In the genomic region with DNA sequence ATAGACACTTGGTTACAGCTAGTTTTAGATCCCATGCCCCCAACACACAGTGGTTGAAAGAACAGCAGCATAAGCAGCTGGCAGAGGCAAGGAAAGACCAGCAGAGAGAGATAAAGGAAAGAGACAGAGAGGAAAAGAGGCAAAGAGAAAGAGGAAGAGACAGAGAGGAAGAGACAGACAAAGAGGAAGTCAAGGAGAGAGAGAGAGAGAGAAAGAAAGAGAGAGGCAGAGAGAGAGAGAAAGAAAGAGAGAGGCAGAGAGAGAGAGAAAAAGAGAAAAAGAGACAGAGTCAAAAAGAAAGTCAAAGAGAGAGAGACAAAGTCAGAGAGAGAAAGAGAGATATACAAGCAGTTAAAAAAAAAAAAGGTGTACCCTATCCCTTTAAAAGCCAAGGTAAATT, we compare ENCODE assay signal across 7 cellular contexts. TPM values are rescaled to one million over a fixed set of nuclear protein-coding genes. Genes with fewer than 3 reads are reported as not detected.
DNase-seq lines count a peak whose midpoint lies in the region; ATAC-seq, FAIRE-seq and TF ChIP-seq lines count a peak whose summit lies in the region.
"Not testable (repeated sequence)": the region's sequence is repeated elsewhere in the genome, so short reads cannot be mapped to it uniquely, and the experiment has no call there.

No MANE protein-coding gene starts in this region.

- intact Hi-C loops in CD14-positive monocyte (cut with micrococcal nuclease); activated T-helper 1 cell treated with anti-CD3 and anti-CD28 coated beads, Interleukin-12 subunit alpha, Interleukin-12 subunit beta, Interleukin-2, Interleukin-4 antibody, amounts not matched to agents 30 ng/mL and 10 ng/mL and 1 ng/mL, durations not matched to agents 14 hours and 24 hours and 36 hours (cut with micrococcal nuclease); K562 (cut with micrococcal nuclease); dendritic cell treated with granulocyte-macrophage colony-stimulating factor and Interleukin-4, amounts not matched to agents 40 ng/mL and 50 ng/mL, for 4 days (cut with micrococcal nuclease): not testable (repeated sequence)

- not testable (repeated sequence) for TF ChIP-seq RAD21 in K562 (CRISPR knock-in tag; conservative IDR thresholded peaks at IDR 0.05 in 1 of 2, IDR thresholded peaks at IDR 0.05 in 1 of 2)

- ATAC-seq in WTC11; K562; naive B cell (ENCODE audit: low read depth in 2 of 2): not testable (repeated sequence)

- not testable (repeated sequence) for H3K4me2 ChIP-seq in K562 (ENCODE audit: insufficient read depth, low read length)

- not testable (repeated sequence) for H3K27me3 ChIP-seq in K562 (ENCODE audit: control insufficient read depth in 2 of 2, insufficient read depth in 2 of 2, low read length in 2 of 2)

- not testable (repeated sequence) for H2AFZ ChIP-seq in K562 (ENCODE audit: low read depth, low read length)

- H3K9me3 ChIP-seq in HEK293 (ENCODE audit: control insufficient read depth, insufficient read depth, low read depth, low read length); K562 (replicated peaks; ENCODE audit: control insufficient read depth, insufficient read depth, low read depth, low read length): not testable (repeated sequence)

- H3K4me1 ChIP-seq in HEK293 (ENCODE audit: control insufficient read depth, insufficient read depth, low read length); K562 (replicated peaks in 1 of 2; ENCODE audit: control insufficient read depth in 2 of 2, insufficient read depth in 2 of 2, low read length in 2 of 2): not testable (repeated sequence)

- not testable (repeated sequence) for H3K36me3 Mint-ChIP-seq in CD14-positive monocyte; WTC11; activated T-helper 1 cell treated with anti-CD3 and anti-CD28 coated beads, Interleukin-12 subunit alpha, Interleukin-12 subunit beta, Interleukin-2, Interleukin-4 antibody, amounts not matched to agents 30 ng/mL and 10 ng/mL and 1 ng/mL, durations not matched to agents 14 hours and 24 hours and 36 hours (ENCODE audit: low read depth); dendritic cell treated with granulocyte-macrophage colony-stimulating factor and Interleukin-4, amounts not matched to agents 40 ng/mL and 50 ng/mL, for 4 days (ENCODE audit: low read depth); naive B cell

- BruUV-seq in K562 (replicated peaks; lab: Mats Ljungman, UMichigan), result not testable (repeated sequence)

- not testable (repeated sequence) for H3K9me3 Mint-ChIP-seq in CD14-positive monocyte; WTC11; activated T-helper 1 cell treated with anti-CD3 and anti-CD28 coated beads, Interleukin-12 subunit alpha, Interleukin-12 subunit beta, Interleukin-2, Interleukin-4 antibody, amounts not matched to agents 30 ng/mL and 10 ng/mL and 1 ng/mL, durations not matched to agents 14 hours and 24 hours and 36 hours; dendritic cell treated with granulocyte-macrophage colony-stimulating factor and Interleukin-4, amounts not matched to agents 40 ng/mL and 50 ng/mL, for 4 days; naive B cell

- H3K9ac ChIP-seq in K562 (ENCODE audit: insufficient read depth in 1 of 2, low read depth in 2 of 2, low read length in 2 of 2), result not testable (repeated sequence)

- not testable (repeated sequence) for DNase-seq in CD14-positive monocyte (ENCODE audit: low spot score); WTC11 (ENCODE audit: low spot score); activated T-helper 1 cell treated with anti-CD3 and anti-CD28 coated beads, Interleukin-12 subunit alpha, Interleukin-12 subunit beta, Interleukin-2, Interleukin-4 antibody, amounts not matched to agents 30 ng/mL and 10 ng/mL and 1 ng/mL, durations not matched to agents 14 hours and 24 hours and 36 hours (ENCODE audit: low spot score); K562 (ENCODE audit: extremely low read depth in 1 of 4, low spot score in 3 of 4); naive B cell

- H3K4me1 Mint-ChIP-seq in CD14-positive monocyte; WTC11; dendritic cell treated with granulocyte-macrophage colony-stimulating factor and Interleukin-4, amounts not matched to agents 40 ng/mL and 50 ng/mL, for 4 days (ENCODE audit: low read depth); naive B cell: not testable (repeated sequence)
- H3K4me1 Mint-ChIP-seq in activated T-helper 1 cell treated with anti-CD3 and anti-CD28 coated beads, Interleukin-12 subunit alpha, Interleukin-12 subunit beta, Interleukin-2, Interleukin-4 antibody, amounts not matched to agents 30 ng/mL and 10 ng/mL and 1 ng/mL, durations not matched to agents 14 hours and 24 hours and 36 hours (ENCODE audit: low read depth), result peaks cover 18% of the 10 kb centered on the region

- not testable (repeated sequence) for H3K4me3 ChIP-seq in HEK293 (ENCODE audit: low read depth, low read length); K562

- H3K27ac ChIP-seq in HEK293 (ENCODE audit: extremely low read depth, low read depth, low read length); K562 (ENCODE audit: extremely low read depth, low read depth, low read length): not testable (repeated sequence)

- H3K27me3 Mint-ChIP-seq in CD14-positive monocyte (ENCODE audit: low read depth in 3 of 3); WTC11 (ENCODE audit: low read depth); activated T-helper 1 cell treated with anti-CD3 and anti-CD28 coated beads, Interleukin-12 subunit alpha, Interleukin-12 subunit beta, Interleukin-2, Interleukin-4 antibody, amounts not matched to agents 30 ng/mL and 10 ng/mL and 1 ng/mL, durations not matched to agents 14 hours and 24 hours and 36 hours (ENCODE audit: insufficient read depth); dendritic cell treated with granulocyte-macrophage colony-stimulating factor and Interleukin-4, amounts not matched to agents 40 ng/mL and 50 ng/mL, for 4 days; naive B cell: not testable (repeated sequence)

- CTCF ChIA-PET in HEK293 (lab: Yijun Ruan, JAX), result interaction anchor here (0.7 kb wide), 1 partner anchor 112 kb away, joined by 7 read pairs; no protein-coding TSS in a partner anchor
- CTCF ChIA-PET in WTC11 (lab: Charles Lee); K562 (lab: Yijun Ruan, JAX; ENCODE audit: low intra/inter-chr PET ratio): not testable (repeated sequence)

- not testable (repeated sequence) for H3K36me3 ChIP-seq in HEK293 (ENCODE audit: control insufficient read depth in 2 of 2, insufficient read depth in 1 of 2, low read length in 2 of 2); K562 (ENCODE audit: control insufficient read depth, insufficient read depth, low read length)

- not testable (repeated sequence) for H4K20me1 ChIP-seq in K562 (replicated peaks; ENCODE audit: control insufficient read depth, insufficient read depth, low read length)

- not testable (repeated sequence) for TF ChIP-seq POLR2A in K562 (conservative IDR thresholded peaks at IDR 0.05)

- H3K27ac Mint-ChIP-seq in CD14-positive monocyte (peak overlapping the region in 4 of 7 donors; percentile 22 to 80 (median 50)), WTC11 (0 out of 2 replicates have a peak overlapping the region, but pooled peaks have one; percentile 43), naive B cell (peak overlapping the region in 5 of 6 donors; percentile 27 to 87 (median 38))
- peak overlapping the region; percentile 2 for H3K27ac Mint-ChIP-seq in activated T-helper 1 cell treated with anti-CD3 and anti-CD28 coated beads, Interleukin-12 subunit alpha, Interleukin-12 subunit beta, Interleukin-2, Interleukin-4 antibody, amounts not matched to agents 30 ng/mL and 10 ng/mL and 1 ng/mL, durations not matched to agents 14 hours and 24 hours and 36 hours
- H3K27ac Mint-ChIP-seq in dendritic cell treated with granulocyte-macrophage colony-stimulating factor and Interleukin-4, amounts not matched to agents 40 ng/mL and 50 ng/mL, for 4 days, result peak overlapping the region; percentile 42

- H3K79me2 ChIP-seq in K562 (ENCODE audit: control insufficient read depth, insufficient read depth, low read length), result not testable (repeated sequence)

- not testable (repeated sequence) for H3K9me1 ChIP-seq in K562 (ENCODE audit: control insufficient read depth, insufficient read depth, low read length)

- POLR2A ChIA-PET in HEK293 (lab: Yijun Ruan, JAX); WTC11 (lab: Charles Lee); K562 (lab: Yijun Ruan, JAX): not testable (repeated sequence)

- FAIRE-seq in K562 (lab: Jason Lieb, UNC), result not testable (repeated sequence)

- TF ChIP-seq CTCF in CD14-positive monocyte (IDR thresholded peaks at IDR 0.05); HEK293 (tag by site-specific recombination; IDR thresholded peaks at IDR 0.05); WTC11 (IDR thresholded peaks at IDR 0.05); K562 (IDR thresholded peaks at IDR 0.05 in 2 of 3, conservative IDR thresholded peaks at IDR 0.05 in 1 of 3; ENCODE audit: insufficient read depth in 2 of 3, low read depth in 1 of 3, low read length in 3 of 3): not testable (repeated sequence)

- TF ChIP-seq EP300 in K562 (IDR thresholded peaks at IDR 0.05; ENCODE audit: low read length), result not testable (repeated sequence)

- in situ Hi-C loops in K562 (cut with MboI), result not testable (repeated sequence)

- H3K4me3 Mint-ChIP-seq in CD14-positive monocyte; WTC11; activated T-helper 1 cell treated with anti-CD3 and anti-CD28 coated beads, Interleukin-12 subunit alpha, Interleukin-12 subunit beta, Interleukin-2, Interleukin-4 antibody, amounts not matched to agents 30 ng/mL and 10 ng/mL and 1 ng/mL, durations not matched to agents 14 hours and 24 hours and 36 hours; dendritic cell treated with granulocyte-macrophage colony-stimulating factor and Interleukin-4, amounts not matched to agents 40 ng/mL and 50 ng/mL, for 4 days: not testable (repeated sequence)
- H3K4me3 Mint-ChIP-seq in naive B cell, result peak overlapping the region in 2 of 8 donors; percentile 38 to 70

RNA-seq across cellular contexts. Expression of a gene that starts 9.0 kb away (rescaled TPM):
- 100 to 1,000 TPM; 124 to 130 TPM for polyA plus RNA-seq in CD14-positive monocyte
- total RNA-seq in WTC11 (2021), result 40.7 to 50.6 TPM (median 43.4 TPM) in 3 replicates
- 69.6 and 70.0 TPM in 2 replicates for total RNA-seq in activated T-helper 1 cell treated with anti-CD3 and anti-CD28 coated beads, Interleukin-12 subunit alpha, Interleukin-12 subunit beta, Interleukin-2, Interleukin-4 antibody, amounts not matched to agents 30 ng/mL and 10 ng/mL and 1 ng/mL, durations not matched to agents 14 hours and 24 hours and 36 hours
- total RNA-seq in K562 (2011; cell fraction: chromatin; rRNA removed; ENCODE audit: low replicate concordance), result 55.2 and 62.7 TPM in 2 replicates
- 33.2 and 44.6 TPM in 2 replicates for total RNA-seq in K562 (2011; cell fraction: nucleolus; rRNA removed)
- total RNA-seq in K562 (2011; cell fraction: nucleoplasm; rRNA removed), result 63.0 and 105 TPM in 2 replicates
- total RNA-seq in K562 (2014; rRNA removed), result 104 and 112 TPM in 2 replicates
- 77.7 and 84.8 TPM in 2 replicates for total RNA-seq in K562 (2014; rRNA removed; fragmentation: Illumina TruSeq; extraction: Trizol)
- total RNA-seq in K562 (2015; rRNA removed; fragmentation: Illumina TruSeq; extraction: Trizol), result 53.2 and 57.7 TPM in 2 replicates
- 86.8 and 101 TPM in 2 replicates for total RNA-seq in K562 (2021)
- 94.6 and 134 TPM in 2 replicates for polyA plus RNA-seq in K562 (2011; rRNA removed)
- 104 and 114 TPM in 2 replicates for polyA plus RNA-seq in K562 (2011; cell fraction: cytosol; rRNA removed)
- polyA plus RNA-seq in K562 (2011; cell fraction: nucleus; rRNA removed), result 21.4 and 26.6 TPM in 2 replicates
- polyA plus RNA-seq in K562 (2012), result 76.8 and 98.5 TPM in 2 replicates
- polyA plus RNA-seq in K562 (2014; fragmentation: Illumina TruSeq; extraction: Trizol), result 87.3 and 98.5 TPM in 2 replicates
- 10 to 100 TPM; 52.8 to 81.0 TPM for polyA plus RNA-seq in K562 (2014; fragmentation: Nextera tagmentation; extraction: Ambion mirVana)
- polyA plus RNA-seq in K562 (2014; rRNA removed), result 59.6 and 66.6 TPM in 2 replicates
- 181 and 244 TPM in 2 replicates for polyA minus RNA-seq in K562 (2011; rRNA and poly(A)+ RNA removed)
- polyA minus RNA-seq in K562 (2011; cell fraction: cytosol; rRNA and poly(A)+ RNA removed), result 71.3 and 74.7 TPM in 2 replicates
- 20.7 and 31.4 TPM in 2 replicates for polyA minus RNA-seq in K562 (2011; cell fraction: nucleus; rRNA and poly(A)+ RNA removed)
- 10 to 100 TPM; 24.9 to 47.8 (median 33.2) TPM for polyA plus RNA-seq in naive B cell (ENCODE audit: low read depth in 6 of 6)
